In genomic region chr11:34481307-34481706, GRCh38 we compare ENCODE assay signal across 24 cellular contexts. TPM values are rescaled to one million over a fixed set of nuclear protein-coding genes. Genes with fewer than 3 reads are reported as not detected.
"Had no signal": no experiment of that assay in that cellular context is flagged by ENCODE, and none has a peak within 500 bp of the region (broad histone marks: within the 10 kb centered on the region; RNA-seq: fewer than 3 reads in every experiment).

No MANE protein-coding gene starts in this region.

- H3K4me3 ChIP-seq: heart left ventricle, left ventricle myocardium inferior, lung, ovary, sigmoid colon, smooth muscle cell, tibial nerve had no signal

- H3K36me3 ChIP-seq: heart left ventricle, left ventricle myocardium inferior, ovary, sigmoid colon, tibial nerve had no signal

- ATAC-seq: heart left ventricle had no signal

- H3K27ac ChIP-seq: heart left ventricle, left ventricle myocardium inferior, ovary, sigmoid colon, tibial nerve had no signal

- H3K27me3 ChIP-seq: ovary, sigmoid colon, tibial nerve had no signal

- H3K4me1 ChIP-seq: heart left ventricle, left ventricle myocardium inferior, sigmoid colon, tibial nerve had no signal

- DNase-seq: activated CD4-positive, alpha-beta memory T cell treated with anti-CD3 and anti-CD28 coated beads for 36 hours; activated CD4-positive, alpha-beta T cell treated with anti-CD3 and anti-CD28 coated beads, Interleukin-2, amount 10 ng/mL, durations not matched to agents 24 days and 14 days; activated CD4-positive, CD25-positive, alpha-beta regulatory T cell treated with anti-CD3 and anti-CD28 coated beads, Interleukin-2, amount 50 U/mL, for 72 hours; activated CD8-positive, alpha-beta memory T cell treated with anti-CD3 and anti-CD28 coated beads, Interleukin-2, amount 50 U/mL, for 48 hours; activated gamma-delta T cell; activated naive CD4-positive, alpha-beta T cell treated with anti-CD3 and anti-CD28 coated beads, Interleukin-2, amount 10 ng/mL, durations not matched to agents 7 days and 5 days; activated naive CD8-positive, alpha-beta T cell treated with anti-CD3 and anti-CD28 coated beads, Interleukin-2, amount 10 ng/mL, durations not matched to agents 7 days and 5 days; activated T-cell treated with anti-CD3 and anti-CD28 coated beads, Interleukin-2, amount 50 U/mL, for 24 hours; amniotic stem cell; erythroblast; foreskin fibroblast; heart left ventricle; hypothalamus; immature natural killer cell; left ventricle myocardium inferior; nephron progenitor cell; ovary; sigmoid colon; stimulated activated CD4-positive, alpha-beta T cell treated with anti-CD3 and anti-CD28 coated beads, Interleukin-1b, Interleukin-23, amount 100 ng/mL, for 48 hours; stimulated activated naive CD4-positive, alpha-beta T cell treated with Interleukin-2 at 50 U/mL for 16 hours; T-helper 2 cell had no signal

RNA-seq across cellular contexts. Expression of gene ELF5, which starts 32.3 kb away (rescaled TPM):
- polyA plus RNA-seq: heart left ventricle, immature natural killer cell, ovary, sigmoid colon, smooth muscle cell had no signal

RNA-seq across cellular contexts. Expression of gene CAT, which starts 42.6 kb away (rescaled TPM):
- polyA plus RNA-seq: smooth muscle cell had no signal
